ENCODE assay signal across 9 cellular contexts in genomic region chr2:235135990-235136561, GRCh38.
DNase-seq lines count a peak whose midpoint lies in the region; ATAC-seq, FAIRE-seq and TF ChIP-seq lines count a peak whose summit lies in the region.
"Had no signal": no experiment of that assay in that cellular context is flagged by ENCODE, and none has a peak within 500 bp of the region (broad histone marks: within the 10 kb centered on the region; RNA-seq: fewer than 3 reads in every experiment).

No MANE protein-coding gene starts in this region.

- ATAC-seq in WTC11 (peak; percentile 75), HepG2 (peak; percentile 95)

- H3K4me3 ChIP-seq in coronary artery: no peak overlapping the region
- H3K4me3 ChIP-seq in HepG2 (replicated peaks in 1 of 3; ENCODE audit: insufficient read depth in 1 of 3, low read depth in 2 of 3, low read length in 3 of 3): no peak overlapping the region
- H3K4me3 ChIP-seq: BLaER1 had no signal

- no peaks in the 10 kb centered on the region for H3K4me1 Mint-ChIP-seq in WTC11

- intact Hi-C loops in HepG2 (cut with micrococcal nuclease; ENCODE audit: unreplicated experiment): loop anchor here (1.0 to 5.0 kb wide), 2 partner anchors 361 to 416 kb away; no protein-coding TSS in a partner anchor

- in situ Hi-C loops in HepG2 (cut with HindIII; ENCODE audit: extremely low pct_ligation_motif_present, low pct_unique_long_range_greater_than_20kb): loop anchor here (5.0 to 10.0 kb wide), 2 partner anchors 359 to 611 kb away; partner anchors contain the start of gene AGAP1

- TF ChIP-seq CTCF in WTC11 (IDR thresholded peaks at IDR 0.05) (peak; percentile 58), coronary artery (IDR thresholded peaks at IDR 0.05) (peak; percentile 38), HepG2 (CRISPR knock-in tag; IDR thresholded peaks at IDR 0.05) (peak; percentile 87)

- H4K20me1 ChIP-seq in HepG2 (ENCODE audit: insufficient read depth, low read length): no peaks in the 10 kb centered on the region
- H4K20me1 ChIP-seq: BLaER1 had no signal

- CTCF ChIA-PET in WTC11 (lab: Charles Lee) (interaction anchor here (0.6 to 2.3 kb wide), 15 partner anchors 9 to 610 kb away, joined by 3 to 13 read pairs (median 4); no protein-coding TSS in a partner anchor), HepG2 (lab: Yijun Ruan, JAX; ENCODE audit: low intra/inter-chr PET ratio, low total read pairs) (interaction anchor here (1.2 to 2.0 kb wide), 5 partner anchors 363 to 610 kb away, joined by 3 to 36 read pairs (median 8); no protein-coding TSS in a partner anchor)

- WGBS in HepG2 (ENCODE audit: low lambda C conversion rate): 6% methylated on average over 19 of the region's 19 CpGs

- no peaks in the 10 kb centered on the region for H3K4me1 ChIP-seq in HepG2 (ENCODE audit: insufficient read depth, low read length)

- H3K27ac ChIP-seq in coronary artery (no peak overlapping the region), HepG2 (ENCODE audit: extremely low read length, insufficient read depth, low read length) (no peak overlapping the region)
- H3K27ac ChIP-seq: BLaER1 had no signal

- no peak overlapping the region for H3K9ac ChIP-seq in HepG2 (ENCODE audit: insufficient read depth, low read depth, low read length)
- H3K9ac ChIP-seq: BLaER1 had no signal

- no peak overlapping the region for H2AFZ ChIP-seq in HepG2 (ENCODE audit: low read length)

- peaks cover 40% of the 10 kb centered on the region for H3K27me3 Mint-ChIP-seq in WTC11 (ENCODE audit: low read depth)

- peak; percentile 88 for TF ChIP-seq RAD21 in HepG2 (CRISPR knock-in tag; IDR thresholded peaks at IDR 0.05)

- peak; percentile 93 for FAIRE-seq in HepG2 (lab: Jason Lieb, UNC)

- no peaks in the 10 kb centered on the region for H3K36me3 Mint-ChIP-seq in WTC11

- H3K79me2 ChIP-seq in HepG2 (ENCODE audit: insufficient read depth, low read length): no peaks in the 10 kb centered on the region

- POLR2A ChIA-PET in WTC11 (lab: Charles Lee): no interaction called here
- POLR2A ChIA-PET in HepG2 (lab: Yijun Ruan, JAX): no interaction called here

- DNase-seq in NCI-H1417 (lab: John Stamatoyannopoulos, UW) (peak; percentile 30 to 72 (median 72)), NCI-H1417 treated with DMSO at 0.1 percent for 48 hours (lab: John Stamatoyannopoulos, UW) (no peak), NCI-H146 treated with DMSO at 0.1 percent for 48 hours (lab: John Stamatoyannopoulos, UW; ENCODE audit: unreplicated experiment) (peak; percentile 41), WTC11 (ENCODE audit: low spot score) (peak; percentile 83), coronary artery (ENCODE audit: low spot score) (no peak), HepG2 (ENCODE audit: low spot score) (peak; percentile 78), DMS79 (lab: John Stamatoyannopoulos, UW) (no peak)
- DNase-seq in stimulated activated CD4-positive, alpha-beta T cell treated with anti-CD3 and anti-CD28 coated beads, TNF-alpha, amount 100 ng/mL, for 48 hours (ENCODE audit: low read depth in 3 of 3): peak; percentile 20 to 32 (median 29)

- no peak for TF ChIP-seq POLR2A in HepG2 (IDR thresholded peaks at IDR 0.05; ENCODE audit: insufficient read depth in 1 of 2, low read depth in 2 of 2, low read length in 2 of 2)

- no peak overlapping the region for H3K27ac Mint-ChIP-seq in WTC11

- H3K27me3 ChIP-seq in HepG2 (ENCODE audit: control insufficient read depth in 1 of 2, insufficient read depth in 2 of 2, low read length in 2 of 2): peaks cover 0 to 40% of the 10 kb centered on the region in 2 experiments; a peak in 4 of 5 replicates
- H3K27me3 ChIP-seq: BLaER1 had no signal

- peaks cover 11% of the 10 kb centered on the region for H3K9me3 Mint-ChIP-seq in WTC11

- TF ChIP-seq EP300 in HepG2 (IDR thresholded peaks at IDR 0.05; ENCODE audit: low read depth in 2 of 2, low read length in 2 of 2): no peak
- TF ChIP-seq EP300 in HepG2 (CRISPR knock-in tag; IDR thresholded peaks at IDR 0.05; ENCODE audit: borderline replicate concordance): no peak

- H3K9me3 ChIP-seq in HepG2 (ENCODE audit: low read length): no peaks in the 10 kb centered on the region
- H3K9me3 ChIP-seq: BLaER1 had no signal

- H3K36me3 ChIP-seq in HepG2 (replicated peaks in 1 of 2; ENCODE audit: control insufficient read depth in 1 of 2, insufficient read depth in 2 of 2, low read length in 2 of 2): no peaks in the 10 kb centered on the region
- H3K36me3 ChIP-seq: BLaER1 had no signal

- H3K4me3 Mint-ChIP-seq in WTC11: no peak overlapping the region

- no TSS peak for BruUV-seq in HepG2 (replicated peaks; lab: Mats Ljungman, UMichigan)

- H3K4me2 ChIP-seq in HepG2 (ENCODE audit: low read depth, low read length): no peak overlapping the region; the same call in 1 of the 2 replicates
- H3K4me2 ChIP-seq: BLaER1 had no signal

TF ChIP-seq in WTC11, 78 proteins besides CTCF, POLR2A, EP300 and RAD21:
- peak; percentile 36; the same call in 1 of the 2 replicates for TF ChIP-seq MAX (CRISPR knock-in tag; IDR thresholded peaks at IDR 0.05)
- TF ChIP-seq, protein P1, sequence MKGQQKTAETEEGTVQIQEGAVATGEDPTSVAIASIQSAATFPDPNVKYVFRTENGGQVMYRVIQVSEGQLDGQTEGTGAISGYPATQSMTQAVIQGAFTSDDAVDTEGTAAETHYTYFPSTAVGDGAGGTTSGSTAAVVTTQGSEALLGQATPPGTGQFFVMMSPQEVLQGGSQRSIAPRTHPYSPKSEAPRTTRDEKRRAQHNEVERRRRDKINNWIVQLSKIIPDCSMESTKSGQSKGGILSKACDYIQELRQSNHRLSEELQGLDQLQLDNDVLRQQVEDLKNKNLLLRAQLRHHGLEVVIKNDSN (CRISPR knock-in tag; IDR thresholded peaks at IDR 0.05): no peak
- TF ChIP-seq TEAD1 (CRISPR knock-in tag; IDR thresholded peaks at IDR 0.05): peak; percentile 54; the same call in 1 of the 2 replicates

TF ChIP-seq in HepG2, 621 proteins besides CTCF, POLR2A, EP300 and RAD21 (continues in another document):
- TF ChIP-seq, protein P2, sequence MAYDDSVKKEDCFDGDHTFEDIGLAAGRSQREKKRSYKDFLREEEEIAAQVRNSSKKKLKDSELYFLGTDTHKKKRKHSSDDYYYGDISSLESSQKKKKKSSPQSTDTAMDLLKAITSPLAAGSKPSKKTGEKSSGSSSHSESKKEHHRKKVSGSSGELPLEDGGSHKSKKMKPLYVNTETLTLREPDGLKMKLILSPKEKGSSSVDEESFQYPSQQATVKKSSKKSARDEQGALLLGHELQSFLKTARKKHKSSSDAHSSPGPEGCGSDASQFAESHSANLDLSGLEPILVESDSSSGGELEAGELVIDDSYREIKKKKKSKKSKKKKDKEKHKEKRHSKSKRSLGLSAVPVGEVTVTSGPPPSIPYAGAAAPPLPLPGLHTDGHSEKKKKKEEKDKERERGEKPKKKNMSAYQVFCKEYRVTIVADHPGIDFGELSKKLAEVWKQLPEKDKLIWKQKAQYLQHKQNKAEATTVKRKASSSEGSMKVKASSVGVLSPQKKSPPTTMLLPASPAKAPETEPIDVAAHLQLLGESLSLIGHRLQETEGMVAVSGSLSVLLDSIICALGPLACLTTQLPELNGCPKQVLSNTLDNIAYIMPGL (CRISPR knock-in tag; IDR thresholded peaks at IDR 0.05; ENCODE audit: borderline replicate concordance in 1 of 2, low read depth in 1 of 2): peak; percentile 28 to 69; a peak in 1 of 4 replicates
- TF ChIP-seq, protein P3, sequence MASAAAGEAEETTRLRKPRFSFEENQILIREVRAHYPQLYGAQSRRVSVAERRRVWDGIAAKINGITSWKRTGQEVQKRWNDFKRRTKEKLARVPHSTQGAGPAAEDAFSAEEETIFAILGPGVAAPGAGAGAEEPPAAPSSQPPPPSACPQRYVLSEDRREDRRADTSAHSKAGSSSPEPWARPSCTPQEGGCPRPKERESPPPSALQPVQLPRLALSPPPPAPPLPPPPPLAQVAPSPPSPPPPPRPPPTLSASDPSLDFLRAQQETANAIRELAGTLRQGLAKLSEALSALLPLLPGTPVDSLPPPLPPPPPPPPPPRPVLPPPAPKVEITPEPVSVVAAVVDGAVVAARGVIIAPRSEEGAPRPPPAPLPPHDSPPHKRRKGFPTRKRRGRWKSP (CRISPR knock-in tag; IDR thresholded peaks at IDR 0.05): no peak
- TF ChIP-seq ZMYM4 (CRISPR knock-in tag; IDR thresholded peaks at IDR 0.05): peak; percentile 23; the same call in 1 of the 2 replicates
- TF ChIP-seq BORCS8-MEF2B (CRISPR knock-in tag; IDR thresholded peaks at IDR 0.05): peak; percentile 71
- no peak for TF ChIP-seq MLLT10 (CRISPR knock-in tag; IDR thresholded peaks at IDR 0.05)
- TF ChIP-seq, protein P4, sequence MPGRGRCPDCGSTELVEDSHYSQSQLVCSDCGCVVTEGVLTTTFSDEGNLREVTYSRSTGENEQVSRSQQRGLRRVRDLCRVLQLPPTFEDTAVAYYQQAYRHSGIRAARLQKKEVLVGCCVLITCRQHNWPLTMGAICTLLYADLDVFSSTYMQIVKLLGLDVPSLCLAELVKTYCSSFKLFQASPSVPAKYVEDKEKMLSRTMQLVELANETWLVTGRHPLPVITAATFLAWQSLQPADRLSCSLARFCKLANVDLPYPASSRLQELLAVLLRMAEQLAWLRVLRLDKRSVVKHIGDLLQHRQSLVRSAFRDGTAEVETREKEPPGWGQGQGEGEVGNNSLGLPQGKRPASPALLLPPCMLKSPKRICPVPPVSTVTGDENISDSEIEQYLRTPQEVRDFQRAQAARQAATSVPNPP (CRISPR knock-in tag; IDR thresholded peaks at IDR 0.05): no peak
- TF ChIP-seq TOPORS (CRISPR knock-in tag; IDR thresholded peaks at IDR 0.05): 0 out of 2 replicates have a peak, but pooled peaks have one; percentile 27
- TF ChIP-seq HMGA1 (CRISPR knock-in tag; conservative IDR thresholded peaks at IDR 0.05): no peak
- TF ChIP-seq SRY (CRISPR knock-in tag; IDR thresholded peaks at IDR 0.05): no peak
- no peak for TF ChIP-seq ZNF639 (CRISPR knock-in tag; conservative IDR thresholded peaks at IDR 0.05)
- 0 out of 2 replicates have a peak, but pooled peaks have one; percentile 50 for TF ChIP-seq ZNF331 (CRISPR knock-in tag; IDR thresholded peaks at IDR 0.05)

Comparison
In these comparisons a context has a peak if more than half of its experiments do, and no peak if none do; other contexts are left out.
1. DNase-seq: peak in NCI-H1417 (3 of 3), NCI-H146 treated with DMSO at 0.1 percent for 48 hours (single experiment), WTC11 (single experiment), HepG2 (single experiment) and stimulated activated CD4-positive, alpha-beta T cell treated with anti-CD3 and anti-CD28 coated beads, TNF-alpha, amount 100 ng/mL, for 48 hours (3 of 3); none in NCI-H1417 treated with DMSO at 0.1 percent for 48 hours (single experiment), coronary artery (single experiment) and DMS79 (single experiment).
2. Peak in every context shown above with its lines, with median percentiles within 50 percentile points of each other: CTCF ChIP-seq.